18 cellular contexts compared by ENCODE assay signal in genomic region chr4:119050501-119051090, GRCh38.
DNase-seq lines count a peak whose midpoint lies in the region; ATAC-seq and TF ChIP-seq lines count a peak whose summit lies in the region.
"Had no signal": no experiment of that assay in that cellular context is flagged by ENCODE, and none has a peak within 500 bp of the region (broad histone marks: within the 10 kb centered on the region; RNA-seq: fewer than 3 reads in every experiment).

No MANE protein-coding gene starts in this region.

- ATAC-seq in heart right ventricle (no peak), HG03565 (IDR thresholded peaks at IDR 0.05; ENCODE audit: unreplicated experiment) (no peak), HG02763 (IDR thresholded peaks at IDR 0.05; ENCODE audit: unreplicated experiment) (no peak)
- ATAC-seq: HepG2 had no signal

- H3K4me1 ChIP-seq in A673 (ENCODE audit: insufficient read depth, low read length, poor library complexity, severe bottlenecking) = no peaks in the 10 kb centered on the region
- H3K4me1 ChIP-seq in heart right ventricle = peaks cover 4 to 37% (median 21%) of the 10 kb centered on the region in 9 donors

- H3K27me3 ChIP-seq in A673 (replicated peaks; ENCODE audit: insufficient read depth, low read depth, low read length, poor library complexity) (no peaks in the 10 kb centered on the region), MG63 (no peaks in the 10 kb centered on the region), WERI-Rb-1 (ENCODE audit: insufficient read depth, low read depth, severe bottlenecking) (no peaks in the 10 kb centered on the region), heart right ventricle (no peaks in the 10 kb centered on the region)
- H3K27me3 ChIP-seq: BLaER1 had no signal

- peaks cover 19% of the 10 kb centered on the region for H3K4me1 Mint-ChIP-seq in mesothelial cell of epicardium
- H3K4me1 Mint-ChIP-seq: CD4-positive, alpha-beta memory T cell had no signal

- H3K4me3 Mint-ChIP-seq in mesothelial cell of epicardium = no peak overlapping the region
- H3K4me3 Mint-ChIP-seq: CD4-positive, alpha-beta memory T cell had no signal

- H3K36me3 Mint-ChIP-seq in mesothelial cell of epicardium = no peaks in the 10 kb centered on the region
- H3K36me3 Mint-ChIP-seq: CD4-positive, alpha-beta memory T cell had no signal

- CTCF ChIA-PET in A673 (lab: Charles Lee) = no interaction called here

- H3K27ac Mint-ChIP-seq in mesothelial cell of epicardium = no peak overlapping the region

- H3K27me3 Mint-ChIP-seq in mesothelial cell of epicardium (ENCODE audit: low read depth) = no peaks in the 10 kb centered on the region

- no peak overlapping the region for H3K4me3 ChIP-seq in A673 (ENCODE audit: low read depth, low read length, poor library complexity, severe bottlenecking)
- H3K4me3 ChIP-seq in MG63 = no peak overlapping the region
- no peak overlapping the region for H3K4me3 ChIP-seq in WERI-Rb-1 (ENCODE audit: low read depth, low read length)
- no peak overlapping the region for H3K4me3 ChIP-seq in heart right ventricle
- H3K4me3 ChIP-seq: BLaER1 had no signal

- 91 to 96% methylated on average over 7 of the region's 7 CpGs for WGBS in heart right ventricle, 2 donors

- intact Hi-C loops in A673 (cut with micrococcal nuclease; ENCODE audit: unreplicated experiment) = no loop called here
- intact Hi-C loops in heart right ventricle (cut with DNase I) = no loop called here

- peak; percentile 24 for DNase-seq in A673 (ENCODE audit: low spot score)
- DNase-seq in MG63 = peak; percentile 29
- DNase-seq in WERI-Rb-1 = peak; percentile 46
- peak; percentile 59 for DNase-seq in foreskin melanocyte
- DNase-seq in heart right ventricle = no peak
- DNase-seq in mesothelial cell of epicardium (ENCODE audit: low spot score in 2 of 2, unreplicated experiment in 2 of 2) = no peak
- DNase-seq: CD4-positive, alpha-beta memory T cell; DND-41; NCI-H1092 treated with DMSO at 0.1 percent for 48 hours; NCI-H146; NCI-H2081; NCI-H446 treated with DMSO at 0.1 percent for 48 hours; SHP77 treated with DMSO at 0.1 percent for 48 hours had no signal

- BruUV-seq in A673 (replicated peaks; lab: Mats Ljungman, UMichigan) = no TSS peak

- H3K36me3 ChIP-seq in A673 (ENCODE audit: insufficient read depth, low read length, poor library complexity, severe bottlenecking) (no peaks in the 10 kb centered on the region), MG63 (no peaks in the 10 kb centered on the region), WERI-Rb-1 (no peaks in the 10 kb centered on the region), heart right ventricle (no peaks in the 10 kb centered on the region)
- H3K36me3 ChIP-seq: BLaER1 had no signal

- no peak overlapping the region for H3K27ac ChIP-seq in A673 (ENCODE audit: low read depth, low read length, poor library complexity, severe bottlenecking)
- H3K27ac ChIP-seq in WERI-Rb-1 = no peak overlapping the region
- H3K27ac ChIP-seq in heart right ventricle = no peak overlapping the region
- H3K27ac ChIP-seq: BLaER1, KMS-11 had no signal

- H3K9me3 ChIP-seq in A673 (ENCODE audit: low read depth, low read length, poor library complexity, severe bottlenecking) = no peaks in the 10 kb centered on the region
- H3K9me3 ChIP-seq in MG63 = no peaks in the 10 kb centered on the region
- H3K9me3 ChIP-seq in WERI-Rb-1 (ENCODE audit: severe bottlenecking) = no peaks in the 10 kb centered on the region
- no peaks in the 10 kb centered on the region for H3K9me3 ChIP-seq in heart right ventricle
- H3K9me3 ChIP-seq: BLaER1 had no signal

- POLR2A ChIA-PET in A673 (lab: Charles Lee; ENCODE audit: low non-redundant PET) = interaction anchor here (0.6 kb wide), 1 partner anchor 542 kb away, joined by 5 read pairs; no protein-coding TSS in a partner anchor

- H3K9me3 Mint-ChIP-seq in mesothelial cell of epicardium = peaks cover 3% of the 10 kb centered on the region
- H3K9me3 Mint-ChIP-seq: CD4-positive, alpha-beta memory T cell had no signal

- TF ChIP-seq CTCF in A673 (conservative IDR thresholded peaks at IDR 0.05; ENCODE audit: low read depth, low read length) (no peak), WERI-Rb-1 (IDR thresholded peaks at IDR 0.05; ENCODE audit: low read depth, low read length) (no peak), heart right ventricle (IDR thresholded peaks at IDR 0.05) (no peak), mesothelial cell of epicardium (IDR thresholded peaks at IDR 0.05; ENCODE audit: unreplicated experiment) (no peak)

Comparison
In these comparisons a context has a peak if more than half of its experiments do, and no peak if none do; other contexts are left out.
1. DNase-seq: peak in A673 (single experiment), MG63 (single experiment), WERI-Rb-1 (single experiment) and foreskin melanocyte (single experiment); none in heart right ventricle (0 of 2) and mesothelial cell of epicardium (0 of 2).